1 cellular context compared by ENCODE assay signal in the genomic region with DNA sequence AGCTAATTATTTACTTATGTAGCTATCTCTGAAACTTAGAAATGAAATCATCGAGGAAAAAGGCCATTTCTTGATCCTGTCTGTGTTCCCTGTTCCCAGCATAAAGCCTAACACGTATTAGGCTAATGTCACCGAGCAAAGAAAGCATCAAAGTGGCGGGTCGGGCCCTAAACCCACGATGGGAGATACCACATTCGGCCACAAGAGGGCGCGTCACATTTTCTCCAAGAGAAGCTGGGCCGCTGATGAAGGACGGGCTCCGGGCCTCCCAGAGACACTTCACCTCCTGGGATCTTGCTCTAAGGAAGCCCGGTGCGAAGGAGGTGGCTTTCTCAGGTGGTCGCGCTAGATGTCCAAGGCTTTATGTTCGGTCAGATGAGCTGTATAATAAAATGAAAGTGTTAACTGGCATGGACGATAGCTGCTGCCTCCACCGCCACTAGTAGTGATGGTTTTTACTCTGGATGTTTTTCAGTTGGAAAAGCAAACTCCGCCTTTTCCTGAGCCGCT.
TF ChIP-seq lines count a peak whose summit lies in the region.

No MANE protein-coding gene starts in this region.

TF ChIP-seq in IMR-90, 13 proteins besides CTCF, POLR2A, EP300 and RAD21:
- TF ChIP-seq, protein P1, sequence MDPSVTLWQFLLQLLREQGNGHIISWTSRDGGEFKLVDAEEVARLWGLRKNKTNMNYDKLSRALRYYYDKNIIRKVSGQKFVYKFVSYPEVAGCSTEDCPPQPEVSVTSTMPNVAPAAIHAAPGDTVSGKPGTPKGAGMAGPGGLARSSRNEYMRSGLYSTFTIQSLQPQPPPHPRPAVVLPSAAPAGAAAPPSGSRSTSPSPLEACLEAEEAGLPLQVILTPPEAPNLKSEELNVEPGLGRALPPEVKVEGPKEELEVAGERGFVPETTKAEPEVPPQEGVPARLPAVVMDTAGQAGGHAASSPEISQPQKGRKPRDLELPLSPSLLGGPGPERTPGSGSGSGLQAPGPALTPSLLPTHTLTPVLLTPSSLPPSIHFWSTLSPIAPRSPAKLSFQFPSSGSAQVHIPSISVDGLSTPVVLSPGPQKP (IDR thresholded peaks at IDR 0.05; ENCODE audit: borderline replicate concordance, low read depth, low read length): no peak
- 0 out of 2 replicates have a peak, but pooled peaks have one; percentile 18 for TF ChIP-seq MXI1 (IDR thresholded peaks at IDR 0.05; ENCODE audit: borderline replicate concordance, low read depth, low read length)
- no peak for TF ChIP-seq NFE2L2 (IDR thresholded peaks at IDR 0.05; ENCODE audit: low read depth, low read length)
- TF ChIP-seq SMC3 (IDR thresholded peaks at IDR 0.05; ENCODE audit: low read depth, low read length): peak; percentile 70
- no peak for TF ChIP-seq FOS (IDR thresholded peaks at IDR 0.05; ENCODE audit: low read depth, low read length)
- 0 out of 2 replicates have a peak, but pooled peaks have one; percentile 14 for TF ChIP-seq MAZ (IDR thresholded peaks at IDR 0.05; ENCODE audit: borderline replicate concordance, low read depth, low read length)
- TF ChIP-seq MAFK (IDR thresholded peaks at IDR 0.05; ENCODE audit: low read depth, low read length): no peak
- TF ChIP-seq, protein P2, sequence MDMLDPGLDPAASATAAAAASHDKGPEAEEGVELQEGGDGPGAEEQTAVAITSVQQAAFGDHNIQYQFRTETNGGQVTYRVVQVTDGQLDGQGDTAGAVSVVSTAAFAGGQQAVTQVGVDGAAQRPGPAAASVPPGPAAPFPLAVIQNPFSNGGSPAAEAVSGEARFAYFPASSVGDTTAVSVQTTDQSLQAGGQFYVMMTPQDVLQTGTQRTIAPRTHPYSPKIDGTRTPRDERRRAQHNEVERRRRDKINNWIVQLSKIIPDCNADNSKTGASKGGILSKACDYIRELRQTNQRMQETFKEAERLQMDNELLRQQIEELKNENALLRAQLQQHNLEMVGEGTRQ (IDR thresholded peaks at IDR 0.05; ENCODE audit: low read depth, low read length): no peak
- TF ChIP-seq CEBPB (IDR thresholded peaks at IDR 0.05; ENCODE audit: low read depth, low read length): no peak
- no peak for TF ChIP-seq BHLHE40 (IDR thresholded peaks at IDR 0.05; ENCODE audit: low read depth, low read length)
- no peak for TF ChIP-seq CHD1 (IDR thresholded peaks at IDR 0.05; ENCODE audit: low read depth, low read length)
- TF ChIP-seq RCOR1 (IDR thresholded peaks at IDR 0.05; ENCODE audit: insufficient replicate concordance, low read length): no peak
- no peak for TF ChIP-seq RFX5 (IDR thresholded peaks at IDR 0.05; ENCODE audit: low read depth, low read length)
